9 cellular contexts compared by ENCODE assay signal in the genomic region with DNA sequence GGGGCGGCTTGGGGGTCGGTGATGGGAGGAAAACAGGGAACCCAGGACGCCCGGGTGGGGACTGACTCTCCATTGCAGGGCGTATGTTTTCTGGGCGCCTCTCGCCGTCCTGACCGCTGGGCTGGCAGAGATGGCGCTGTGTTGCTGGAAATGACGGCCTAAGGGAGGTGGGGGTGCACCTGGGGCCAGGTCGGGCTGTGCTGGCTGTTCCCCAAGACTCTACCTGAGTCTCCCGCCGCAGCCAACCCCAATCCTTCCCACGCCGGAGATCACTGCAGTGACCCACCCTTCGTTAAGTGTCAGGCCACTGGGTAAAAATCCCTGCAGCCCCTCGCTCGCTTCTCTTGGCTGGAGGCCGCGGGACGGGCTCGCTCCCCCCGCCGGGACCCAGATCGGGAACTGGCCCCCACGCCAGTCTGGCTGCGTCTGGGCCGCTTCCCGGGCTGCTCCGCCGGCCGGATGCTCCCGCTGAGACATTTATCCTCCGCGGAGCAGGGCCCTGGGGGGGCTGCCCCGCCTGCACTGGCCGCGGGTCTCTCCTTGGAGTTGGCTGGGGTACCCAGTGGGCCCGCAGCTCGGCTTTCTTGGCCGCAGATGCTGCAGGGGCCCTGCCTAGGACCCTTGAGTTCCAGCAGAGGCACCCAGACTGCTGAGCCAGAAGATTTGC. TPM values are rescaled to one million over a fixed set of nuclear protein-coding genes. Genes with fewer than 3 reads are reported as not detected.
DNase-seq lines count a peak whose midpoint lies in the region; ATAC-seq and TF ChIP-seq lines count a peak whose summit lies in the region.
"Had no signal": no experiment of that assay in that cellular context is flagged by ENCODE, and none has a peak within 500 bp of the region (broad histone marks: within the 10 kb centered on the region; RNA-seq: fewer than 3 reads in every experiment).

No MANE protein-coding gene starts in this region.

- DNase-seq in endodermal cell = peak; percentile 92
- peak; percentile 60 for DNase-seq in left lobe of liver (ENCODE audit: low spot score)
- no peak for DNase-seq in smooth muscle cell (lab: John Stamatoyannopoulos, UW; ENCODE audit: unreplicated experiment)
- no peak for DNase-seq in activated T-cell treated with anti-CD3 and anti-CD28 coated beads, Interleukin-2, amount 50 U/mL, for 1 hour
- DNase-seq in MG63 = no peak
- DNase-seq in GM10266 (ENCODE audit: extremely low spot score) = no peak
- DNase-seq: activated CD4-positive, alpha-beta T cell treated with anti-CD3 and anti-CD28 coated beads for 48 hours had no signal

- H3K9me3 ChIP-seq in HUES64 (ENCODE audit: insufficient read depth, low read depth, low read length) (no peaks in the 10 kb centered on the region), endodermal cell (ENCODE audit: control insufficient read depth, low read length) (no peaks in the 10 kb centered on the region), smooth muscle cell (replicated peaks; ENCODE audit: low read depth) (no peaks in the 10 kb centered on the region), MG63 (no peaks in the 10 kb centered on the region)

- no peaks in the 10 kb centered on the region for H3K27me3 ChIP-seq in HUES64 (ENCODE audit: insufficient read depth, low read length)
- no peaks in the 10 kb centered on the region for H3K27me3 ChIP-seq in endodermal cell (ENCODE audit: control insufficient read depth, insufficient read depth, low read length, poor library complexity, severe bottlenecking)
- no peaks in the 10 kb centered on the region for H3K27me3 ChIP-seq in smooth muscle cell (ENCODE audit: low read depth)
- no peaks in the 10 kb centered on the region for H3K27me3 ChIP-seq in MG63

- no peaks in the 10 kb centered on the region for H3K36me3 ChIP-seq in HUES64 (ENCODE audit: insufficient read depth, low read length)
- H3K36me3 ChIP-seq in endodermal cell (ENCODE audit: control insufficient read depth, insufficient read depth, low read length) = no peaks in the 10 kb centered on the region
- no peaks in the 10 kb centered on the region for H3K36me3 ChIP-seq in smooth muscle cell (ENCODE audit: low read depth)
- no peaks in the 10 kb centered on the region for H3K36me3 ChIP-seq in MG63

- peak overlapping the region; percentile 68 for H2AFZ ChIP-seq in smooth muscle cell (ENCODE audit: low read depth)

- peaks cover 15% of the 10 kb centered on the region for H3K4me1 ChIP-seq in HUES64 (ENCODE audit: insufficient read depth, low read length)
- no peaks in the 10 kb centered on the region for H3K4me1 ChIP-seq in endodermal cell (ENCODE audit: control insufficient read depth, insufficient read depth, low read length)
- H3K4me1 ChIP-seq in smooth muscle cell (ENCODE audit: low read depth) = peaks cover 14% of the 10 kb centered on the region

- H3K36me3 Mint-ChIP-seq in endodermal cell (ENCODE audit: low read depth) = no peaks in the 10 kb centered on the region

- peak; percentile 74 for ATAC-seq in left lobe of liver
- no peak for ATAC-seq in GM19023 (IDR thresholded peaks at IDR 0.05; ENCODE audit: unreplicated experiment)

- peak overlapping the region; percentile 40 for H3K4me3 Mint-ChIP-seq in endodermal cell

- peak overlapping the region; percentile 67 for H3K4me2 ChIP-seq in smooth muscle cell

- H3K9ac ChIP-seq in HUES64 (ENCODE audit: low read depth, low read length) (peak overlapping the region; percentile 67), endodermal cell (ENCODE audit: extremely low read depth, low read length, poor library complexity, severe bottlenecking) (no peak overlapping the region), smooth muscle cell (ENCODE audit: low read depth) (peak overlapping the region; percentile 43)

- H4K20me1 ChIP-seq in smooth muscle cell (ENCODE audit: low read depth) = no peaks in the 10 kb centered on the region

- H3K27me3 Mint-ChIP-seq in endodermal cell (ENCODE audit: insufficient read depth) = no peaks in the 10 kb centered on the region

- peak overlapping the region; percentile 73 for H3K27ac ChIP-seq in HUES64 (ENCODE audit: low read depth, low read length)
- H3K27ac ChIP-seq in endodermal cell (ENCODE audit: low read depth, low read length) = peak overlapping the region; percentile 24
- peak overlapping the region; percentile 88 for H3K27ac ChIP-seq in smooth muscle cell (ENCODE audit: low read depth)

- peak overlapping the region; percentile 82 for H3K27ac Mint-ChIP-seq in endodermal cell

- TF ChIP-seq CTCF in endodermal cell (conservative IDR thresholded peaks at IDR 0.05) (peak; percentile 55), smooth muscle cell (IDR thresholded peaks at IDR 0.05; ENCODE audit: borderline replicate concordance, insufficient read depth, poor library complexity, severe bottlenecking) (no peak), GM10266 (IDR thresholded peaks at IDR 0.05; ENCODE audit: control insufficient read depth, insufficient read depth, low read depth, missing control alignments) (no peak)

- no peaks in the 10 kb centered on the region for H3K79me2 ChIP-seq in smooth muscle cell (ENCODE audit: low read depth)

- no peaks in the 10 kb centered on the region for H3K9me3 Mint-ChIP-seq in endodermal cell

- no peaks in the 10 kb centered on the region for H3F3A ChIP-seq in smooth muscle cell (ENCODE audit: low read depth)

- peak overlapping the region; percentile 42 for H3K4me3 ChIP-seq in HUES64 (ENCODE audit: low read length)
- no peak overlapping the region for H3K4me3 ChIP-seq in endodermal cell (ENCODE audit: low read length)
- no peak overlapping the region for H3K4me3 ChIP-seq in smooth muscle cell
- no peak overlapping the region for H3K4me3 ChIP-seq in MG63

- WGBS in HUES64 = 15% methylated on average over 42 of the region's 42 CpGs
- WGBS in endodermal cell (ENCODE audit: insufficient coverage in 1 of 2, insufficient read length in 1 of 2), 2 experiments = 50 to 58% methylated on average over 31 to 42 of the region's 42 CpGs
- 19% methylated on average over 37 of the region's 42 CpGs for WGBS in smooth muscle cell (ENCODE audit: low lambda C conversion rate)

- peaks cover 7% of the 10 kb centered on the region for H3K4me1 Mint-ChIP-seq in endodermal cell

RNA-seq across cellular contexts. Expression of gene ARMC9, which starts 7.8 kb away (rescaled TPM):
- 20.1 TPM for polyA plus RNA-seq in HUES64 (2013, experiment 1 of 2)
- 24.8 TPM for polyA plus RNA-seq in HUES64 (2013, experiment 2 of 2)
- total RNA-seq in endodermal cell = 10 to 100 TPM; 41.7 to 51.5 TPM
- 25.5 TPM for polyA plus RNA-seq in endodermal cell (2013, experiment 1 of 2)
- 24.7 TPM for polyA plus RNA-seq in endodermal cell (2013, experiment 2 of 2)
- total RNA-seq in left lobe of liver = 1.9 TPM
- total RNA-seq in smooth muscle cell = 34.7 and 38.6 TPM in 2 replicates
- 42.9 and 51.0 TPM in 2 replicates for polyA plus RNA-seq in smooth muscle cell
- 15.2 and 51.5 TPM in 2 replicates for total RNA-seq in MG63 (2014; rRNA removed; shearing (Covaris generic); ENCODE audit: low replicate concordance)

Comparison
In these comparisons a context has a peak if more than half of its experiments do, and no peak if none do; other contexts are left out.
1. H3K27ac ChIP-seq: peak in every context shown above with its lines; median percentile 88 in smooth muscle cell; 73 in HUES64; 24 in endodermal cell.
2. DNase-seq: peak in endodermal cell (single experiment) and left lobe of liver (single experiment); none in smooth muscle cell (single experiment), activated T-cell treated with anti-CD3 and anti-CD28 coated beads, Interleukin-2, amount 50 U/mL, for 1 hour (single experiment), MG63 (single experiment) and GM10266 (single experiment).